8 cellular contexts compared by ENCODE assay signal in genomic region chr16:4115209-4115940, GRCh38. TPM values are rescaled to one million over a fixed set of nuclear protein-coding genes. Genes with fewer than 3 reads are reported as not detected.
DNase-seq lines count a peak whose midpoint lies in the region; ATAC-seq and TF ChIP-seq lines count a peak whose summit lies in the region.

No MANE protein-coding gene starts in this region.

- peak overlapping the region; percentile 94 to 100 (median 99) for H3K4me2 ChIP-seq in BLaER1 treated with 17β-estradiol and CSF1 and Interleukin-3, amounts not matched to agents 10 nM and 100 nM

- H3K4me3 ChIP-seq in BLaER1 treated with 17β-estradiol and CSF1 and Interleukin-3, amounts not matched to agents 10 nM and 100 nM = peak overlapping the region; percentile 76 to 96 (median 86)
- H3K4me3 ChIP-seq in LNCaP clone FGC (ENCODE audit: low read depth, low read length) = peak overlapping the region; percentile 42
- peak overlapping the region; percentile 59 for H3K4me3 ChIP-seq in colonic mucosa
- peak overlapping the region; percentile 59 to 64 for H3K4me3 ChIP-seq in left lung

- no peaks in the 10 kb centered on the region for H3K27me3 ChIP-seq in BLaER1 treated with 17β-estradiol and CSF1 and Interleukin-3, amounts not matched to agents 10 nM and 100 nM
- H3K27me3 ChIP-seq in colonic mucosa = no peaks in the 10 kb centered on the region
- peaks cover 0 to 12% of the 10 kb centered on the region in 2 donors for H3K27me3 ChIP-seq in left lung

- H3K36me3 ChIP-seq in BLaER1 treated with 17β-estradiol and CSF1 and Interleukin-3, amounts not matched to agents 10 nM and 100 nM = peaks cover 0 to 45% (median 29%) of the 10 kb centered on the region in 11 experiments; a peak in 16 of 22 replicates
- H3K36me3 ChIP-seq in colonic mucosa = no peaks in the 10 kb centered on the region
- no peaks in the 10 kb centered on the region for H3K36me3 ChIP-seq in left lung

- no peak for TF ChIP-seq CTCF in LNCaP clone FGC (IDR thresholded peaks at IDR 0.05; ENCODE audit: control insufficient read depth, extremely low read depth, insufficient read depth)
- TF ChIP-seq CTCF in colonic mucosa (IDR thresholded peaks at IDR 0.05) = no peak
- no peak for TF ChIP-seq CTCF in left lung (IDR thresholded peaks at IDR 0.05)

- intact Hi-C loops in colonic mucosa (cut with DNase I) (loop anchor here (10.0 kb wide), 1 partner anchor 131 kb away; no protein-coding TSS in a partner anchor), left lung (cut with DNase I) (no loop called here)

- ATAC-seq in GM19397 (IDR thresholded peaks at IDR 0.05; ENCODE audit: unreplicated experiment) (peak; percentile 29), left lung (peak; percentile 14), HG03571 (IDR thresholded peaks at IDR 0.05; ENCODE audit: unreplicated experiment) (no peak)
- ATAC-seq in activated CD4-positive, CD25-positive, alpha-beta regulatory T cell treated with anti-CD3 and anti-CD28 coated beads, Interleukin-2, amount 50 U/mL, for 24 hours = peak; percentile 39 to 41

- H3K9me3 ChIP-seq in BLaER1 treated with 17β-estradiol and CSF1 and Interleukin-3, amounts not matched to agents 10 nM and 100 nM (replicated peaks in 1 of 11) = no peaks in the 10 kb centered on the region
- no peaks in the 10 kb centered on the region for H3K9me3 ChIP-seq in colonic mucosa
- no peaks in the 10 kb centered on the region for H3K9me3 ChIP-seq in left lung

- H3K4me1 ChIP-seq in BLaER1 treated with 17β-estradiol and CSF1 and Interleukin-3, amounts not matched to agents 10 nM and 100 nM = peaks cover 35 to 50% (median 42%) of the 10 kb centered on the region in 10 experiments
- H3K4me1 ChIP-seq in colonic mucosa = peaks cover 8% of the 10 kb centered on the region
- H3K4me1 ChIP-seq in left lung = peaks cover 33 to 59% of the 10 kb centered on the region in 2 donors

- peak overlapping the region; percentile 47 to 81 (median 72); a peak in 21 of 22 replicates for H3K27ac ChIP-seq in BLaER1 treated with 17β-estradiol and CSF1 and Interleukin-3, amounts not matched to agents 10 nM and 100 nM
- peak overlapping the region; percentile 9 for H3K27ac ChIP-seq in colonic mucosa
- H3K27ac ChIP-seq in left lung = peak overlapping the region; percentile 58 to 62

- peak overlapping the region; percentile 73 to 89 (median 82) for H3K9ac ChIP-seq in BLaER1 treated with 17β-estradiol and CSF1 and Interleukin-3, amounts not matched to agents 10 nM and 100 nM
- peak overlapping the region; percentile 58 to 70 for H3K9ac ChIP-seq in colonic mucosa (ENCODE audit: low read depth in 2 of 2, low read length in 2 of 2)

- DNase-seq in LNCaP clone FGC (ENCODE audit: low read depth) (no peak), colonic mucosa (peak; percentile 51), left lung (peak; percentile 49 to 89)
- peak; percentile 46 for DNase-seq in stimulated activated CD4-positive, alpha-beta T cell treated with anti-CD3 and anti-CD28 coated beads, Interleukin-4, amount 100 ng/mL, for 1 hour

- peaks cover 26 to 52% (median 49%) of the 10 kb centered on the region in 11 experiments; a peak in 20 of 22 replicates for H4K20me1 ChIP-seq in BLaER1 treated with 17β-estradiol and CSF1 and Interleukin-3, amounts not matched to agents 10 nM and 100 nM

RNA-seq across cellular contexts. Expression of gene ADCY9, which starts 0.9 kb away (rescaled TPM):
- total RNA-seq in colonic mucosa = 10 to 100 TPM; 23.8 to 25.6 TPM
- 10 to 100 TPM; 39.7 to 61.1 TPM for total RNA-seq in left lung

Comparison
In these comparisons a context has a peak if more than half of its experiments do, and no peak if none do; other contexts are left out.
1. H3K27ac ChIP-seq: peak in every context shown above with its lines; median percentile 72 in BLaER1 treated with 17β-estradiol and CSF1 and Interleukin-3, amounts not matched to agents 10 nM and 100 nM; 60 in left lung; 9 in colonic mucosa.